8 cellular contexts compared by ENCODE assay signal in genomic region chr16:81711609-81712329, GRCh38.
DNase-seq lines count a peak whose midpoint lies in the region; ATAC-seq, FAIRE-seq and TF ChIP-seq lines count a peak whose summit lies in the region.

No MANE protein-coding gene starts in this region.

- ATAC-seq in A549 (peak; percentile 77 to 82), GM19328 (IDR thresholded peaks at IDR 0.05; ENCODE audit: unreplicated experiment) (no peak), HG02571 (IDR thresholded peaks at IDR 0.05; ENCODE audit: unreplicated experiment) (no peak)
- ATAC-seq in activated T-helper 17 cell treated with anti-CD3 and anti-CD28 coated beads, Interleukin-2, amount 50 U/mL, for 72 hours (replicated peaks) = no peak

- H3K4me3 Mint-ChIP-seq in activated T-helper 17 cell treated with anti-CD3 and anti-CD28 coated beads, Interleukin-2, amount 50 U/mL, for 72 hours = no peak overlapping the region

- no peak for TF ChIP-seq CTCF in A549 (IDR thresholded peaks at IDR 0.05)

- peak; percentile 4 to 28; a peak in 3 of 5 replicates for TF ChIP-seq RAD21 in A549 (conservative IDR thresholded peaks at IDR 0.05 in 1 of 2, IDR thresholded peaks at IDR 0.05 in 1 of 2)

- H3K27ac ChIP-seq in A549 = peak overlapping the region; percentile 94 to 97

- peak; percentile 98 to 100 for TF ChIP-seq EP300 in A549 (IDR thresholded peaks at IDR 0.05)

- peaks cover 22% of the 10 kb centered on the region for H3K36me3 Mint-ChIP-seq in activated T-helper 17 cell treated with anti-CD3 and anti-CD28 coated beads, Interleukin-2, amount 50 U/mL, for 72 hours (ENCODE audit: low read depth)

- peak overlapping the region; percentile 70 for H3K4me2 ChIP-seq in A549

- peaks cover 23% of the 10 kb centered on the region for H3K4me1 Mint-ChIP-seq in activated T-helper 17 cell treated with anti-CD3 and anti-CD28 coated beads, Interleukin-2, amount 50 U/mL, for 72 hours

- FAIRE-seq in A549 (lab: Jason Lieb, UNC) = peak; percentile 39

- no peaks in the 10 kb centered on the region for H3K9me3 ChIP-seq in A549

- 11% methylated on average over 21 of the region's 21 CpGs for WGBS in A549 (ENCODE audit: missing lambda C conversion rate)

- POLR2A ChIA-PET in A549 (lab: Yijun Ruan, JAX) = interaction anchor here (0.7 to 1.4 kb wide), 3 partner anchors 10 to 306 kb away, joined by 3 to 4 read pairs (median 3); no protein-coding TSS in a partner anchor

- H3K27me3 Mint-ChIP-seq in activated T-helper 17 cell treated with anti-CD3 and anti-CD28 coated beads, Interleukin-2, amount 50 U/mL, for 72 hours = no peaks in the 10 kb centered on the region

- TF ChIP-seq POLR2A in A549 (IDR thresholded peaks at IDR 0.05; ENCODE audit: low read length) = no peak

- H3K4me1 ChIP-seq in A549 = peaks cover 71% of the 10 kb centered on the region

- CTCF ChIA-PET in A549 (lab: Yijun Ruan, JAX) = interaction anchor here (0.7 to 5.2 kb wide), 8 partner anchors 8 to 345 kb away, joined by 3 to 42 read pairs (median 5); no protein-coding TSS in a partner anchor

- H3K4me3 ChIP-seq in A549 = no peak overlapping the region

- DNase-seq in A549 (ENCODE audit: low read depth in 1 of 2, low spot score in 1 of 2) = peak; percentile 92 to 97
- DNase-seq in HPDE6-E6E7 (ENCODE audit: extremely low spot score) = peak; percentile 93
- DNase-seq in iris pigment epithelial cell (ENCODE audit: low read depth) = peak; percentile 94
- DNase-seq in activated CD4-positive, alpha-beta T cell treated with anti-CD3 and anti-CD28 coated beads for 1 hour = no peak
- DNase-seq in stimulated activated CD4-positive, alpha-beta T cell treated with anti-CD3 and anti-CD28 coated beads, Interleukin-2, amount 100 ng/mL, for 24 hours = no peak

- no peaks in the 10 kb centered on the region for H3K9me3 Mint-ChIP-seq in activated T-helper 17 cell treated with anti-CD3 and anti-CD28 coated beads, Interleukin-2, amount 50 U/mL, for 72 hours

- peak overlapping the region; percentile 50 for H3K27ac Mint-ChIP-seq in activated T-helper 17 cell treated with anti-CD3 and anti-CD28 coated beads, Interleukin-2, amount 50 U/mL, for 72 hours

TF ChIP-seq in A549, 52 proteins besides CTCF, POLR2A, EP300 and RAD21 (continues in another document):
- TF ChIP-seq JUNB (IDR thresholded peaks at IDR 0.05) (peak; percentile 89), HDAC2 (IDR thresholded peaks at IDR 0.05) (no peak), HES2 (IDR thresholded peaks at IDR 0.05) (peak; percentile 82), ZC3H11A (IDR thresholded peaks at IDR 0.05) (no peak), KDM1A (IDR thresholded peaks at IDR 0.05; ENCODE audit: low read depth) (0 out of 2 replicates have a peak, but pooled peaks have one; percentile 42), RNF2 (IDR thresholded peaks at IDR 0.05; ENCODE audit: borderline replicate concordance, low read depth) (no peak), EHMT2 (IDR thresholded peaks at IDR 0.05; ENCODE audit: low read depth) (no peak), ESRRA (IDR thresholded peaks at IDR 0.05; ENCODE audit: borderline replicate concordance, low read length) (no peak), RFX5 (IDR thresholded peaks at IDR 0.05) (no peak), ZFP36 (IDR thresholded peaks at IDR 0.05; ENCODE audit: borderline replicate concordance, partially characterized antibody) (no peak), CHD2 (IDR thresholded peaks at IDR 0.05; ENCODE audit: low read length, partially characterized antibody) (no peak), ZNF302 (CRISPR knock-in tag; IDR thresholded peaks at IDR 0.05) (no peak; the same call in 1 of the 2 replicates), HOXB5 (CRISPR knock-in tag; IDR thresholded peaks at IDR 0.05) (peak; percentile 95), HOXB13 (CRISPR knock-in tag; IDR thresholded peaks at IDR 0.05; ENCODE audit: low read depth) (peak; percentile 98), TP53 (CRISPR knock-in tag; IDR thresholded peaks at IDR 0.05) (peak; percentile 73), PHF8 (IDR thresholded peaks at IDR 0.05; ENCODE audit: borderline replicate concordance, low read depth) (no peak), KDM5A (IDR thresholded peaks at IDR 0.05) (no peak), MAZ (IDR thresholded peaks at IDR 0.05; ENCODE audit: borderline replicate concordance, low read depth, low read length) (0 out of 2 replicates have a peak, but pooled peaks have one; percentile 46), BHLHE40 (IDR thresholded peaks at IDR 0.05; ENCODE audit: low read depth, low read length) (no peak), NPAS2 (CRISPR knock-in tag; IDR thresholded peaks at IDR 0.05; ENCODE audit: borderline replicate concordance) (no peak), E2F6 (IDR thresholded peaks at IDR 0.05; ENCODE audit: borderline replicate concordance, low read depth) (peak; percentile 95), GATA3 (IDR thresholded peaks at IDR 0.05; ENCODE audit: borderline replicate concordance) (peak; percentile 98), ELK1 (IDR thresholded peaks at IDR 0.05; ENCODE audit: low read depth, low read length) (no peak), RARB (CRISPR knock-in tag; IDR thresholded peaks at IDR 0.05) (peak; percentile 97), FOSL2 (IDR thresholded peaks at IDR 0.05) (peak; percentile 75), FOSL2 (CRISPR knock-in tag; IDR thresholded peaks at IDR 0.05) (peak; percentile 97), FOXS1 (CRISPR knock-in tag; IDR thresholded peaks at IDR 0.05) (peak; percentile 54; the same call in 1 of the 2 replicates), ZSCAN20 (CRISPR knock-in tag; IDR thresholded peaks at IDR 0.05) (no peak)
- TF ChIP-seq, protein P1, sequence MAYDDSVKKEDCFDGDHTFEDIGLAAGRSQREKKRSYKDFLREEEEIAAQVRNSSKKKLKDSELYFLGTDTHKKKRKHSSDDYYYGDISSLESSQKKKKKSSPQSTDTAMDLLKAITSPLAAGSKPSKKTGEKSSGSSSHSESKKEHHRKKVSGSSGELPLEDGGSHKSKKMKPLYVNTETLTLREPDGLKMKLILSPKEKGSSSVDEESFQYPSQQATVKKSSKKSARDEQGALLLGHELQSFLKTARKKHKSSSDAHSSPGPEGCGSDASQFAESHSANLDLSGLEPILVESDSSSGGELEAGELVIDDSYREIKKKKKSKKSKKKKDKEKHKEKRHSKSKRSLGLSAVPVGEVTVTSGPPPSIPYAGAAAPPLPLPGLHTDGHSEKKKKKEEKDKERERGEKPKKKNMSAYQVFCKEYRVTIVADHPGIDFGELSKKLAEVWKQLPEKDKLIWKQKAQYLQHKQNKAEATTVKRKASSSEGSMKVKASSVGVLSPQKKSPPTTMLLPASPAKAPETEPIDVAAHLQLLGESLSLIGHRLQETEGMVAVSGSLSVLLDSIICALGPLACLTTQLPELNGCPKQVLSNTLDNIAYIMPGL (CRISPR knock-in tag; IDR thresholded peaks at IDR 0.05; ENCODE audit: borderline replicate concordance) = no peak
- TF ChIP-seq, protein P2, sequence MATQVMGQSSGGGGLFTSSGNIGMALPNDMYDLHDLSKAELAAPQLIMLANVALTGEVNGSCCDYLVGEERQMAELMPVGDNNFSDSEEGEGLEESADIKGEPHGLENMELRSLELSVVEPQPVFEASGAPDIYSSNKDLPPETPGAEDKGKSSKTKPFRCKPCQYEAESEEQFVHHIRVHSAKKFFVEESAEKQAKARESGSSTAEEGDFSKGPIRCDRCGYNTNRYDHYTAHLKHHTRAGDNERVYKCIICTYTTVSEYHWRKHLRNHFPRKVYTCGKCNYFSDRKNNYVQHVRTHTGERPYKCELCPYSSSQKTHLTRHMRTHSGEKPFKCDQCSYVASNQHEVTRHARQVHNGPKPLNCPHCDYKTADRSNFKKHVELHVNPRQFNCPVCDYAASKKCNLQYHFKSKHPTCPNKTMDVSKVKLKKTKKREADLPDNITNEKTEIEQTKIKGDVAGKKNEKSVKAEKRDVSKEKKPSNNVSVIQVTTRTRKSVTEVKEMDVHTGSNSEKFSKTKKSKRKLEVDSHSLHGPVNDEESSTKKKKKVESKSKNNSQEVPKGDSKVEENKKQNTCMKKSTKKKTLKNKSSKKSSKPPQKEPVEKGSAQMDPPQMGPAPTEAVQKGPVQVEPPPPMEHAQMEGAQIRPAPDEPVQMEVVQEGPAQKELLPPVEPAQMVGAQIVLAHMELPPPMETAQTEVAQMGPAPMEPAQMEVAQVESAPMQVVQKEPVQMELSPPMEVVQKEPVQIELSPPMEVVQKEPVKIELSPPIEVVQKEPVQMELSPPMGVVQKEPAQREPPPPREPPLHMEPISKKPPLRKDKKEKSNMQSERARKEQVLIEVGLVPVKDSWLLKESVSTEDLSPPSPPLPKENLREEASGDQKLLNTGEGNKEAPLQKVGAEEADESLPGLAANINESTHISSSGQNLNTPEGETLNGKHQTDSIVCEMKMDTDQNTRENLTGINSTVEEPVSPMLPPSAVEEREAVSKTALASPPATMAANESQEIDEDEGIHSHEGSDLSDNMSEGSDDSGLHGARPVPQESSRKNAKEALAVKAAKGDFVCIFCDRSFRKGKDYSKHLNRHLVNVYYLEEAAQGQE (IDR thresholded peaks at IDR 0.05) = no peak

Comparison
In these comparisons a context has a peak if more than half of its experiments do, and no peak if none do; other contexts are left out.
1. ATAC-seq: peak in A549 (2 of 2); none in activated T-helper 17 cell treated with anti-CD3 and anti-CD28 coated beads, Interleukin-2, amount 50 U/mL, for 72 hours (single experiment), GM19328 (single experiment) and HG02571 (single experiment).
2. DNase-seq: peak in A549 (2 of 2), HPDE6-E6E7 (single experiment) and iris pigment epithelial cell (single experiment); none in activated CD4-positive, alpha-beta T cell treated with anti-CD3 and anti-CD28 coated beads for 1 hour (single experiment) and stimulated activated CD4-positive, alpha-beta T cell treated with anti-CD3 and anti-CD28 coated beads, Interleukin-2, amount 100 ng/mL, for 24 hours (0 of 2).